ENCODE assay signal across 8 cellular contexts in the genomic region with DNA sequence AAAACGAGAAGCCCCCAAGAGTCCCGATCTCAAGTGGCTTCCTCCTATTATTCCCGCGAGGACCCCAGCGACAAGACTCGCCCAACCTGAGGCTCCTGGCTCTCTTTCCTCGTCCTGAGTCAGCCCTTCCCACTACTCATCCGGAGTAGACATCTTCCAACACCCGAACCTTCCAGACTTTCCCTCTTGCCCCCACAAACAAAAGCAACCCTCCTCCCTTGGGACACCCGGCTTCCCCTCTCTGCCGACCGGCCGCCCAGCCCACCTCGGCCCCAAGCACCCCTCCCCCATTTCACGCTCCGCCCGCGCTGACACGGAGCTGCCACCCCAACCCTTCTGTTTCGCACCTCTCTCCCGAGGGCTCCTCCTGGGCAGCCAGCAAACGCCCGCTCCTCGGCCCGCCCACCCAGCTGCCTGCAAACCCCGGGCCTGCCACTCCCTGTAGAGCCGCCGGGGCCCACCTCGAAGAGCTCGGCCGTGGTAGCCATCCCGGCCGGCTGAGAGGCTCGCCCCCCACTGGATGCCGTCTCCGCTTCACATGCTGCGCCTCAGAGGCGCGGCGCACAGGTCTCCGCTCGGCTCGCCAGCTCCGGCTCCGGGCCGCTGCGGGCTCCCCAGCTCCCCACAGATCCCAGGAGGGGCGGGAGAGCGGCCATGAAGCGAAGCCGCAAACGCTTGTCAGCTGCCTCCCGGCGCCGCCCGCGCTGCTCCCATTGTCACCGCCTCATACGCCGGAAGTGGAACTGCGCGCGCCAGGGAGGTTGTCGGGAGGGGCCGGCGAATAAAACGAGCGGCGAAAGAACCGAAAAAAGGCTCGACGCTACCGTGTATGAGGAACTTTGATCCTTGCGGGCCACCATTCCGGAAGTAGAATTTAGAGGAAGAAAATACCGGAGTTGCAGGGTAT. TPM values are rescaled to one million over a fixed set of nuclear protein-coding genes. Genes with fewer than 3 reads are reported as not detected.
A peak's percentile ranks its signal among the peaks of the same experiment; 100 is the strongest.
DNase-seq lines count a peak whose midpoint lies in the region; ATAC-seq lines count a peak whose summit lies in the region.

A gene with protein sequence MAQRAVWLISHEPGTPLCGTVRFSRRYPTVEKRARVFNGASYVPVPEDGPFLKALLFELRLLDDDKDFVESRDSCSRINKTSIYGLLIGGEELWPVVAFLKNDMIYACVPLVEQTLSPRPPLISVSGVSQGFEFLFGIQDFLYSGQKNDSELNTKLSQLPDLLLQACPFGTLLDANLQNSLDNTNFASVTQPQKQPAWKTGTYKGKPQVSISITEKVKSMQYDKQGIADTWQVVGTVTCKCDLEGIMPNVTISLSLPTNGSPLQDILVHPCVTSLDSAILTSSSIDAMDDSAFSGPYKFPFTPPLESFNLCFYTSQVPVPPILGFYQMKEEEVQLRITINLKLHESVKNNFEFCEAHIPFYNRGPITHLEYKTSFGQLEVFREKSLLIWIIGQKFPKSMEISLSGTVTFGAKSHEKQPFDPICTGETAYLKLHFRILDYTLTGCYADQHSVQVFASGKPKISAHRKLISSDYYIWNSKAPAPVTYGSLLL (plus strand): TSS at position 811 of the 907 bp plus-strand sequence. CDS start 344 bp downstream, outside the sequence.
A gene with protein sequence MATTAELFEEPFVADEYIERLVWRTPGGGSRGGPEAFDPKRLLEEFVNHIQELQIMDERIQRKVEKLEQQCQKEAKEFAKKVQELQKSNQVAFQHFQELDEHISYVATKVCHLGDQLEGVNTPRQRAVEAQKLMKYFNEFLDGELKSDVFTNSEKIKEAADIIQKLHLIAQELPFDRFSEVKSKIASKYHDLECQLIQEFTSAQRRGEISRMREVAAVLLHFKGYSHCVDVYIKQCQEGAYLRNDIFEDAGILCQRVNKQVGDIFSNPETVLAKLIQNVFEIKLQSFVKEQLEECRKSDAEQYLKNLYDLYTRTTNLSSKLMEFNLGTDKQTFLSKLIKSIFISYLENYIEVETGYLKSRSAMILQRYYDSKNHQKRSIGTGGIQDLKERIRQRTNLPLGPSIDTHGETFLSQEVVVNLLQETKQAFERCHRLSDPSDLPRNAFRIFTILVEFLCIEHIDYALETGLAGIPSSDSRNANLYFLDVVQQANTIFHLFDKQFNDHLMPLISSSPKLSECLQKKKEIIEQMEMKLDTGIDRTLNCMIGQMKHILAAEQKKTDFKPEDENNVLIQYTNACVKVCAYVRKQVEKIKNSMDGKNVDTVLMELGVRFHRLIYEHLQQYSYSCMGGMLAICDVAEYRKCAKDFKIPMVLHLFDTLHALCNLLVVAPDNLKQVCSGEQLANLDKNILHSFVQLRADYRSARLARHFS (minus strand): TSS at position 745 of the 907 bp plus-strand sequence. CDS start 257 bp downstream, at position 488.

- ATAC-seq in GM19395 (IDR thresholded peaks at IDR 0.05; ENCODE audit: unreplicated experiment), result peak; percentile 89
- peak; percentile 81 for ATAC-seq in HG03565 (IDR thresholded peaks at IDR 0.05; ENCODE audit: unreplicated experiment)
- ATAC-seq in left lobe of liver, result peak; percentile 94

- peaks cover 44% of the 10 kb centered on the region for H3K4me1 Mint-ChIP-seq in dendritic cell treated with granulocyte-macrophage colony-stimulating factor and Interleukin-4, amounts not matched to agents 40 ng/mL and 50 ng/mL, for 4 days (ENCODE audit: low read depth)

- H3K4me3 Mint-ChIP-seq in dendritic cell treated with granulocyte-macrophage colony-stimulating factor and Interleukin-4, amounts not matched to agents 40 ng/mL and 50 ng/mL, for 4 days, result peak within 1 kb of the TSS; percentile 98

- peak within 1 kb of the TSS; percentile 98 for H3K27ac Mint-ChIP-seq in dendritic cell treated with granulocyte-macrophage colony-stimulating factor and Interleukin-4, amounts not matched to agents 40 ng/mL and 50 ng/mL, for 4 days

- intact Hi-C loops in dendritic cell treated with granulocyte-macrophage colony-stimulating factor and Interleukin-4, amounts not matched to agents 40 ng/mL and 50 ng/mL, for 4 days (cut with micrococcal nuclease), result loop anchor here (5.0 kb wide), 1 partner anchor 124 kb away; a partner anchor contains a TSS

- H3K36me3 Mint-ChIP-seq in dendritic cell treated with granulocyte-macrophage colony-stimulating factor and Interleukin-4, amounts not matched to agents 40 ng/mL and 50 ng/mL, for 4 days (ENCODE audit: low read depth), result peaks cover 25% of the 10 kb centered on the region

- H3K27me3 Mint-ChIP-seq in dendritic cell treated with granulocyte-macrophage colony-stimulating factor and Interleukin-4, amounts not matched to agents 40 ng/mL and 50 ng/mL, for 4 days, result no peaks in the 10 kb centered on the region

- no peaks in the 10 kb centered on the region for H3K9me3 Mint-ChIP-seq in dendritic cell treated with granulocyte-macrophage colony-stimulating factor and Interleukin-4, amounts not matched to agents 40 ng/mL and 50 ng/mL, for 4 days

- DNase-seq in CD1c-positive myeloid dendritic cell (ENCODE audit: extremely low spot score) (peak; percentile 98), NCI-H774 (lab: John Stamatoyannopoulos, UW) (peak; percentile 84), left lobe of liver (ENCODE audit: low spot score) (peak; percentile 95)
- peak; percentile 87 to 88 for DNase-seq in activated CD4-positive, alpha-beta T cell treated with anti-CD3 and anti-CD28 coated beads, Interleukin-2, amount 50 U/mL, for 4 hours
- peak; percentile 81 for DNase-seq in stimulated activated CD4-positive, alpha-beta T cell treated with anti-CD3 and anti-CD28 coated beads, Interleukin-2, amount 100 ng/mL, for 4 hours (ENCODE audit: low read depth)

RNA-seq across cellular contexts. Expression of the first gene that starts in this region (rescaled TPM):
- 20.2 TPM for total RNA-seq in left lobe of liver

RNA-seq across cellular contexts. Expression of the second gene that starts in this region (rescaled TPM):
- total RNA-seq in left lobe of liver, result 21.6 TPM

Comparison
In these comparisons a context has a peak if more than half of its experiments do, and no peak if none do; other contexts are left out.
1. Peak in every context shown above with its lines: DNase-seq and ATAC-seq.